Comparison of ENCODE assay signal across 8 cellular contexts in the genomic region with DNA sequence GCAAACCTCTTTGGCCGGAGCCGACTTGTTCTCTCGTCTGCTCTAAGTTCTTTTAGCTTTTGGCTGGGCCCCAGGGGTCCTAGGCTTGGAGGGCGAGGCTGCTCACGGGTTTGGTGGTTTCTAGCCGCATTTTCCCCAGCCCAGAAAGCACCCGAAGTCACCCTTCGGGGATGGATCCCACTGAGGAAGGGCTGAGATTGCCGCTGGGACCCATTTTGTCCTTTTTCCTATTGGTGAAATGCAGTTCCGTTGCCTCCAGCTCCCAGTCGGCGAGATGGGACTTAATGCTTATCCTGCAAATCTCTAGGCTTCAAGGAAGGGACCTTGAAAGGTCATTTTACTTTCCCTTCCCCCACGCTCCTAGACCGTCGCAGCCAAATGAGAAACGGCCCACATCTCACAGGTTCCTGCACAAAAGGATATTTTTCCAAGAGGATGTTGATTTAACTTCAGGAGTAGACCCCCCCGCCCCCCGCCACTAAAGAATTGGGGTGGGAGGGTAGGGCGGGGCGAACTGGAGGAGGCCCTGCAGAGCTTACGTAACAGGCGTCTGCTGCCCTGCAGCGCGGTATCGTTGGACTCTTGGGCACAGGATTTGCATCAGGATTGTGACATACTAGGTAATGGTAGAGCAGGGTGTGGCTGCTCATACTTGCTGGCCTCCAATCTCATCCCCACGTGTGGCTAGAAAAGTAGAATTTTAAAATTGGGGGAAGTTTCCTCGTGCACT. TPM values are rescaled to one million over a fixed set of nuclear protein-coding genes. Genes with fewer than 3 reads are reported as not detected.
DNase-seq lines count a peak whose midpoint lies in the region; ATAC-seq and TF ChIP-seq lines count a peak whose summit lies in the region.

No MANE protein-coding gene starts in this region.

- no peak for TF ChIP-seq CTCF in fibroblast of the aortic adventitia (IDR thresholded peaks at IDR 0.05; ENCODE audit: insufficient read depth, low read length)
- no peak for TF ChIP-seq CTCF in neural crest cell (conservative IDR thresholded peaks at IDR 0.05)

- peaks cover 25% of the 10 kb centered on the region for H3K4me1 Mint-ChIP-seq in neural crest cell

- H3K27me3 Mint-ChIP-seq in neural crest cell (ENCODE audit: low read depth), result no peaks in the 10 kb centered on the region

- peak overlapping the region; percentile 93 for H3K27ac Mint-ChIP-seq in neural crest cell (ENCODE audit: unreplicated experiment)

- peak overlapping the region; percentile 73 for H3K4me3 ChIP-seq in fibroblast of the aortic adventitia (ENCODE audit: low read depth, low read length)

- peak overlapping the region; percentile 94 for H3K4me3 Mint-ChIP-seq in neural crest cell

- H3K9me3 Mint-ChIP-seq in neural crest cell, result peaks cover 7% of the 10 kb centered on the region

- peaks cover 5% of the 10 kb centered on the region for H3K36me3 Mint-ChIP-seq in neural crest cell (ENCODE audit: low read depth)

- ATAC-seq in HG02678 (IDR thresholded peaks at IDR 0.05; ENCODE audit: unreplicated experiment) (peak; percentile 28), HG03095 (IDR thresholded peaks at IDR 0.05; ENCODE audit: unreplicated experiment) (no peak)

- DNase-seq in GM03348 (ENCODE audit: low spot score) (peak; percentile 48), NCI-H748 treated with DMSO at 0.1 percent for 48 hours (lab: John Stamatoyannopoulos, UW) (peak; percentile 31), fibroblast of the aortic adventitia (ENCODE audit: low read depth) (peak; percentile 63), neural crest cell (ENCODE audit: low read depth, low spot score) (no peak), KG1 (lab: John Stamatoyannopoulos, UW) (no peak)
- DNase-seq in activated effector memory CD4-positive, alpha-beta T cell treated with Interleukin-2 at 50 U/mL for 16 hours, result peak; percentile 2

RNA-seq across cellular contexts. Expression of gene PGK1, which starts 0.6 kb away (rescaled TPM):
- total RNA-seq in fibroblast of the aortic adventitia (ENCODE audit: low replicate concordance) (144 and 222 TPM in 2 replicates), neural crest cell (219 and 236 TPM in 2 replicates)

RNA-seq across cellular contexts. Expression of gene TAF9B, which starts 34.8 kb away (rescaled TPM):
- total RNA-seq in fibroblast of the aortic adventitia (ENCODE audit: low replicate concordance) (20.8 and 61.5 TPM in 2 replicates), neural crest cell (44.4 and 46.7 TPM in 2 replicates)

Comparison
In these comparisons a context has a peak if more than half of its experiments do, and no peak if none do; other contexts are left out.
1. DNase-seq: peak in GM03348 (single experiment), NCI-H748 treated with DMSO at 0.1 percent for 48 hours (single experiment), activated effector memory CD4-positive, alpha-beta T cell treated with Interleukin-2 at 50 U/mL for 16 hours (single experiment) and fibroblast of the aortic adventitia (single experiment); none in neural crest cell (single experiment) and KG1 (single experiment).